In genomic region chr15:72117698-72118399, GRCh38 we compare ENCODE assay signal across 8 cellular contexts. TPM values are rescaled to one million over a fixed set of nuclear protein-coding genes. Genes with fewer than 3 reads are reported as not detected.
A peak's percentile ranks its signal among the peaks of the same experiment; 100 is the strongest.
DNase-seq lines count a peak whose midpoint lies in the region; ATAC-seq and TF ChIP-seq lines count a peak whose summit lies in the region.

Gene MYO9A, minus strand, starts transcription at chr15:72118150. Its CDS starts 71,587 bp downstream, at chr15:72046563.

- DNase-seq in CD4-positive, CD25-positive, alpha-beta regulatory T cell = peak; percentile 96 to 98 (median 98)
- DNase-seq in GM20000 (ENCODE audit: low spot score) (peak; percentile 98), HS-5 (ENCODE audit: low read depth) (peak; percentile 95), NK-92 (lab: John Stamatoyannopoulos, UW; ENCODE audit: unreplicated experiment) (peak; percentile 89), lower leg skin (ENCODE audit: low spot score in 2 of 2) (peak; percentile 97 to 100)
- peak; percentile 96 to 99 for DNase-seq in activated CD8-positive, alpha-beta memory T cell treated with anti-CD3 and anti-CD28 coated beads for 1 hour (ENCODE audit: extremely low read depth in 1 of 2, low read depth in 1 of 2)
- peak; percentile 97 to 100 for DNase-seq in stimulated activated CD4-positive, alpha-beta T cell treated with anti-CD3 and anti-CD28 coated beads, Interleukin-4, amount 100 ng/mL, for 4 hours

- peak within 1 kb of the TSS; percentile 89 for H3K4me3 ChIP-seq in CD4-positive, CD25-positive, alpha-beta regulatory T cell (ENCODE audit: low read depth, low read length)
- H3K4me3 ChIP-seq in ectodermal cell (ENCODE audit: insufficient read depth, low read depth, low read length) = peak within 1 kb of the TSS; percentile 85
- peak within 1 kb of the TSS; percentile 76 for H3K4me3 ChIP-seq in lower leg skin (ENCODE audit: low read depth, poor library complexity, severe bottlenecking)

- H3K27ac Mint-ChIP-seq in CD4-positive, CD25-positive, alpha-beta regulatory T cell = peak within 1 kb of the TSS; percentile 89 to 99 (median 98)

- WGBS in ectodermal cell, 2 experiments = 0% methylated on average over 79 of the region's 79 CpGs
- WGBS in lower leg skin, 2 donors = 0 to 1% methylated on average over 37 to 43 of the region's 79 CpGs

- peak in 1 of 2 donors; percentile 1 for TF ChIP-seq POLR2A in lower leg skin (IDR thresholded peaks at IDR 0.05)

- intact Hi-C loops in lower leg skin (cut with DNase I; ENCODE audit: low total_unique reads) = no loop called here

- H3K27ac ChIP-seq in CD4-positive, CD25-positive, alpha-beta regulatory T cell (ENCODE audit: insufficient read depth, low read length, poor library complexity, severe bottlenecking) = peak within 1 kb of the TSS; percentile 95
- peak within 1 kb of the TSS; percentile 86 for H3K27ac ChIP-seq in ectodermal cell (ENCODE audit: insufficient read depth, low read depth, low read length, poor library complexity, severe bottlenecking)

- no peaks in the 10 kb centered on the region for H3K36me3 ChIP-seq in CD4-positive, CD25-positive, alpha-beta regulatory T cell (ENCODE audit: control insufficient read depth, insufficient read depth, low read length)
- no peaks in the 10 kb centered on the region for H3K36me3 ChIP-seq in ectodermal cell (ENCODE audit: control insufficient read depth, insufficient read depth, low read length)

- no peak for TF ChIP-seq CTCF in GM20000 (IDR thresholded peaks at IDR 0.05; ENCODE audit: extremely low read depth, missing control alignments)
- no peak for TF ChIP-seq CTCF in lower leg skin (IDR thresholded peaks at IDR 0.05)

- H3K9me3 ChIP-seq in CD4-positive, CD25-positive, alpha-beta regulatory T cell (ENCODE audit: control insufficient read depth in 2 of 2, low read length in 2 of 2) = no peaks in the 10 kb centered on the region
- H3K9me3 ChIP-seq in ectodermal cell (ENCODE audit: control insufficient read depth, low read length) = no peaks in the 10 kb centered on the region

- H3K4me3 Mint-ChIP-seq in CD4-positive, CD25-positive, alpha-beta regulatory T cell = peak within 1 kb of the TSS; percentile 94 to 99 (median 96)

- H3K27me3 ChIP-seq in CD4-positive, CD25-positive, alpha-beta regulatory T cell (ENCODE audit: control insufficient read depth, insufficient read depth, low read length) = no peaks in the 10 kb centered on the region
- H3K27me3 ChIP-seq in ectodermal cell (ENCODE audit: control insufficient read depth, insufficient read depth, low read length, poor library complexity, severe bottlenecking) = no peaks in the 10 kb centered on the region

- no peaks in the 10 kb centered on the region for H3K27me3 Mint-ChIP-seq in CD4-positive, CD25-positive, alpha-beta regulatory T cell

- H3K36me3 Mint-ChIP-seq in CD4-positive, CD25-positive, alpha-beta regulatory T cell = no peaks in the 10 kb centered on the region

- ATAC-seq in CD4-positive, CD25-positive, alpha-beta regulatory T cell (ENCODE audit: low read depth in 2 of 2) = peak; percentile 82 to 84

- peaks cover 18% of the 10 kb centered on the region for H3K4me1 ChIP-seq in CD4-positive, CD25-positive, alpha-beta regulatory T cell (ENCODE audit: control insufficient read depth, insufficient read depth, low read length, poor library complexity, severe bottlenecking)
- H3K4me1 ChIP-seq in ectodermal cell (ENCODE audit: control insufficient read depth, insufficient read depth, low read length) = no peaks in the 10 kb centered on the region

- H3K9me3 Mint-ChIP-seq in CD4-positive, CD25-positive, alpha-beta regulatory T cell = peaks cover 0 to 1% (median 0%) of the 10 kb centered on the region in 7 donors

- H3K4me1 Mint-ChIP-seq in CD4-positive, CD25-positive, alpha-beta regulatory T cell = peaks cover 16 to 48% (median 34%) of the 10 kb centered on the region in 4 donors

RNA-seq across cellular contexts. Expression of gene MYO9A, which starts in this region (rescaled TPM):
- total RNA-seq in CD4-positive, CD25-positive, alpha-beta regulatory T cell = 32.3 TPM
- polyA plus RNA-seq in CD4-positive, CD25-positive, alpha-beta regulatory T cell = 10 to 100 TPM in 3 of 4 donors, 1 to 10 TPM in 1; 8.3 to 12.5 (median 10.9) TPM
- 14.2 TPM for polyA plus RNA-seq in ectodermal cell (2013, experiment 1 of 4)
- 14.8 TPM for polyA plus RNA-seq in ectodermal cell (2013, experiment 2 of 4)
- polyA plus RNA-seq in ectodermal cell (2013, experiment 3 of 4) = 9.4 TPM
- polyA plus RNA-seq in ectodermal cell (2013, experiment 4 of 4) = 11.9 TPM
- 10 to 100 TPM; 50.8 to 68.3 (median 59.5) TPM for total RNA-seq in lower leg skin

Comparison
In these comparisons a context has a peak if more than half of its experiments do, and no peak if none do; other contexts are left out.
1. Peak in every context shown above with its lines: DNase-seq, ATAC-seq, H3K4me3 ChIP-seq and H3K27ac ChIP-seq.